17 cellular contexts compared by ENCODE assay signal in the genomic region with DNA sequence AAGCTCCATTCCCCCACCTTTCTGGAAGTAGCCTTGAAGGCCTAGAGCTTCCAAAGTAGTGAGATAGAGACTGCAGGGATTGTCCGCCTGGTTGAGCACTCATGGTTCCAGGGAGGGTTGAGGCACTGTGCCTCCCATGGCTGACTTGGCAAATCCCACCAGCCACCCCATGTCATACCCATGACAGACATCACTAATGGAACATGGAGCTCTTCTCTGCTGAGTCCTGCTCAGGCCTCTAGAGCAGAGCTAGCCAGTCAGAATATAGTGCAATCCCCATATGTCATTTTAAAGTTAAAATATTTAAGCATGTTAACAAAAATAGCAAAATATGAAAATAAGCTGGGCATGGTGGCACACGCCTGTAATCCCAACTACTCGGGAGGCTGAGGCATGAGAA.
"Had no signal": no experiment of that assay in that cellular context is flagged by ENCODE, and none has a peak within 500 bp of the region (broad histone marks: within the 10 kb centered on the region; RNA-seq: fewer than 3 reads in every experiment).

No MANE protein-coding gene starts in this region.

- H3K9me3 Mint-ChIP-seq: activated naive CD4-positive, alpha-beta T cell treated with anti-CD3 and anti-CD28 coated beads, Interleukin-2, amount 10 ng/mL, durations not matched to agents 7 days and 5 days; activated T-helper 17 cell treated with anti-CD3 and anti-CD28 coated beads, Interleukin-2, amount 50 U/mL, for 72 hours; central memory CD8-positive, alpha-beta T cell; dendritic cell treated with granulocyte-macrophage colony-stimulating factor and Interleukin-4, amounts not matched to agents 40 ng/mL and 50 ng/mL, for 4 days; effector memory CD8-positive, alpha-beta T cell; naive thymus-derived CD4-positive, alpha-beta T cell; stimulated activated memory B cell treated with anti-CD40 and anti-IgM and Interleukin-4, amounts not matched to agents 10 μg/mL and 1 μg/mL and 100 μg/mL, for 72 hours; WTC11 had no signal

- ATAC-seq: activated T-helper 17 cell treated with anti-CD3 and anti-CD28 coated beads, Interleukin-2, amount 50 U/mL, for 72 hours; body of pancreas; effector memory CD8-positive, alpha-beta T cell; lower lobe of right lung; naive thymus-derived CD4-positive, alpha-beta T cell; right cardiac atrium; stimulated activated memory B cell treated with anti-CD40 and anti-IgM and Interleukin-4, amounts not matched to agents 10 μg/mL and 1 μg/mL and 100 μg/mL, for 72 hours; WTC11 had no signal

- H3K4me1 Mint-ChIP-seq: activated T-helper 17 cell treated with anti-CD3 and anti-CD28 coated beads, Interleukin-2, amount 50 U/mL, for 72 hours; stimulated activated memory B cell treated with anti-CD40 and anti-IgM and Interleukin-4, amounts not matched to agents 10 μg/mL and 1 μg/mL and 100 μg/mL, for 72 hours; WTC11 had no signal

- H3K27me3 ChIP-seq: body of pancreas, neutrophil, tibial nerve had no signal

- H3K4me1 ChIP-seq: body of pancreas, lower lobe of right lung had no signal

- H3K9me3 ChIP-seq: body of pancreas, lower lobe of right lung, neutrophil, tibial nerve had no signal

- H3K4me3 Mint-ChIP-seq: activated naive CD4-positive, alpha-beta T cell treated with anti-CD3 and anti-CD28 coated beads, Interleukin-2, amount 10 ng/mL, durations not matched to agents 7 days and 5 days; activated T-helper 17 cell treated with anti-CD3 and anti-CD28 coated beads, Interleukin-2, amount 50 U/mL, for 72 hours; central memory CD8-positive, alpha-beta T cell; dendritic cell treated with granulocyte-macrophage colony-stimulating factor and Interleukin-4, amounts not matched to agents 40 ng/mL and 50 ng/mL, for 4 days; effector memory CD8-positive, alpha-beta T cell; naive thymus-derived CD4-positive, alpha-beta T cell; stimulated activated memory B cell treated with anti-CD40 and anti-IgM and Interleukin-4, amounts not matched to agents 10 μg/mL and 1 μg/mL and 100 μg/mL, for 72 hours; WTC11 had no signal

- H3K27ac ChIP-seq: body of pancreas, lower lobe of right lung, neutrophil, tibial nerve had no signal

- H3K27ac Mint-ChIP-seq: activated naive CD4-positive, alpha-beta T cell treated with anti-CD3 and anti-CD28 coated beads, Interleukin-2, amount 10 ng/mL, durations not matched to agents 7 days and 5 days; activated T-helper 17 cell treated with anti-CD3 and anti-CD28 coated beads, Interleukin-2, amount 50 U/mL, for 72 hours; dendritic cell treated with granulocyte-macrophage colony-stimulating factor and Interleukin-4, amounts not matched to agents 40 ng/mL and 50 ng/mL, for 4 days; stimulated activated memory B cell treated with anti-CD40 and anti-IgM and Interleukin-4, amounts not matched to agents 10 μg/mL and 1 μg/mL and 100 μg/mL, for 72 hours; WTC11 had no signal

- DNase-seq: activated CD4-positive, alpha-beta T cell treated with anti-CD3 and anti-CD28 coated beads for 48 hours; activated naive CD4-positive, alpha-beta T cell treated with anti-CD3 and anti-CD28 coated beads, Interleukin-2, amount 10 ng/mL, durations not matched to agents 7 days and 5 days; body of pancreas; effector memory CD8-positive, alpha-beta T cell; erythroblast; hypothalamus; lower lobe of right lung; naive thymus-derived CD4-positive, alpha-beta T cell; stimulated activated CD4-positive, alpha-beta T cell treated with anti-CD3 and anti-CD28 coated beads, Interleukin-1b, Interleukin-23, amount 100 ng/mL, for 48 hours had no signal

- H3K4me3 ChIP-seq: body of pancreas, lower lobe of right lung, tibial nerve had no signal

- H3K27me3 Mint-ChIP-seq: activated naive CD4-positive, alpha-beta T cell treated with anti-CD3 and anti-CD28 coated beads, Interleukin-2, amount 10 ng/mL, durations not matched to agents 7 days and 5 days; activated T-helper 17 cell treated with anti-CD3 and anti-CD28 coated beads, Interleukin-2, amount 50 U/mL, for 72 hours; central memory CD8-positive, alpha-beta T cell; dendritic cell treated with granulocyte-macrophage colony-stimulating factor and Interleukin-4, amounts not matched to agents 40 ng/mL and 50 ng/mL, for 4 days; effector memory CD8-positive, alpha-beta T cell; naive thymus-derived CD4-positive, alpha-beta T cell; stimulated activated memory B cell treated with anti-CD40 and anti-IgM and Interleukin-4, amounts not matched to agents 10 μg/mL and 1 μg/mL and 100 μg/mL, for 72 hours had no signal
